ENCODE assay signal across 2 cellular contexts in the genomic region with DNA sequence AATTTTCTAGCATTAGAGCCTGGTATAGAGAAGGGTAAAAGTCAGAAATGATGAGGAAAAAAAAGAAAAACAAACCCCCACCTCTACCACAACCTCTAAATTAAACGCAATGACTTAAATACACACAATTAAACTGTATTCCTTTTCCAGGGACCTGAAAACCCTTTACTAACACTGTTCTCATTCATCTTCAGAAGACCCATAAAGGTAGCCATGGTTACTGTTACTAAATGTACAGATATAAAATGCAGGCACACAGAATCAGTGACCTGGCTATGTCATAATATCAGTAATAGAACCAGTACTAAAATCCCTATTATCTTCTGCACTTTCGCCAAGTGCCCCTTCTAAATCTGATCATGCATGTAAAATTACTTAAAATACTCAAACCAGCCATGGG.
TF ChIP-seq lines count a peak whose summit lies in the region.

No MANE protein-coding gene starts in this region.

TF ChIP-seq in A549, 52 proteins besides CTCF, POLR2A, EP300 and RAD21:
- TF ChIP-seq KDM5A (IDR thresholded peaks at IDR 0.05) = no peak
- TF ChIP-seq, protein P1, sequence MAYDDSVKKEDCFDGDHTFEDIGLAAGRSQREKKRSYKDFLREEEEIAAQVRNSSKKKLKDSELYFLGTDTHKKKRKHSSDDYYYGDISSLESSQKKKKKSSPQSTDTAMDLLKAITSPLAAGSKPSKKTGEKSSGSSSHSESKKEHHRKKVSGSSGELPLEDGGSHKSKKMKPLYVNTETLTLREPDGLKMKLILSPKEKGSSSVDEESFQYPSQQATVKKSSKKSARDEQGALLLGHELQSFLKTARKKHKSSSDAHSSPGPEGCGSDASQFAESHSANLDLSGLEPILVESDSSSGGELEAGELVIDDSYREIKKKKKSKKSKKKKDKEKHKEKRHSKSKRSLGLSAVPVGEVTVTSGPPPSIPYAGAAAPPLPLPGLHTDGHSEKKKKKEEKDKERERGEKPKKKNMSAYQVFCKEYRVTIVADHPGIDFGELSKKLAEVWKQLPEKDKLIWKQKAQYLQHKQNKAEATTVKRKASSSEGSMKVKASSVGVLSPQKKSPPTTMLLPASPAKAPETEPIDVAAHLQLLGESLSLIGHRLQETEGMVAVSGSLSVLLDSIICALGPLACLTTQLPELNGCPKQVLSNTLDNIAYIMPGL (CRISPR knock-in tag; IDR thresholded peaks at IDR 0.05; ENCODE audit: borderline replicate concordance) = no peak
- TF ChIP-seq SREBF2 (IDR thresholded peaks at IDR 0.05) = no peak
- no peak for TF ChIP-seq TFCP2L1 (CRISPR knock-in tag; IDR thresholded peaks at IDR 0.05)
- TF ChIP-seq RARB (CRISPR knock-in tag; IDR thresholded peaks at IDR 0.05) = no peak
- no peak for TF ChIP-seq CHD2 (IDR thresholded peaks at IDR 0.05; ENCODE audit: low read length, partially characterized antibody)
- no peak for TF ChIP-seq NR3C1 (IDR thresholded peaks at IDR 0.05)
- TF ChIP-seq CBX2 (IDR thresholded peaks at IDR 0.05; ENCODE audit: borderline replicate concordance, low read depth) = no peak
- TF ChIP-seq HOXA7 (CRISPR knock-in tag; IDR thresholded peaks at IDR 0.05) = no peak
- TF ChIP-seq POLR2AphosphoS2 (conservative IDR thresholded peaks at IDR 0.05; ENCODE audit: low read length) = no peak
- TF ChIP-seq KDM1A (IDR thresholded peaks at IDR 0.05; ENCODE audit: low read depth) = no peak
- TF ChIP-seq HDAC2 (IDR thresholded peaks at IDR 0.05) = no peak
- TF ChIP-seq, protein P2, sequence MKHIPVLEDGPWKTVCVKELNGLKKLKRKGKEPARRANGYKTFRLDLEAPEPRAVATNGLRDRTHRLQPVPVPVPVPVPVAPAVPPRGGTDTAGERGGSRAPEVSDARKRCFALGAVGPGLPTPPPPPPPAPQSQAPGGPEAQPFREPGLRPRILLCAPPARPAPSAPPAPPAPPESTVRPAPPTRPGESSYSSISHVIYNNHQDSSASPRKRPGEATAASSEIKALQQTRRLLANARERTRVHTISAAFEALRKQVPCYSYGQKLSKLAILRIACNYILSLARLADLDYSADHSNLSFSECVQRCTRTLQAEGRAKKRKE (CRISPR knock-in tag; IDR thresholded peaks at IDR 0.05; ENCODE audit: low read depth) = no peak
- no peak for TF ChIP-seq MAFK (IDR thresholded peaks at IDR 0.05; ENCODE audit: partially characterized antibody)

TF ChIP-seq in HCT116, 20 proteins besides CTCF, POLR2A, EP300 and RAD21:
- TF ChIP-seq, protein P3, sequence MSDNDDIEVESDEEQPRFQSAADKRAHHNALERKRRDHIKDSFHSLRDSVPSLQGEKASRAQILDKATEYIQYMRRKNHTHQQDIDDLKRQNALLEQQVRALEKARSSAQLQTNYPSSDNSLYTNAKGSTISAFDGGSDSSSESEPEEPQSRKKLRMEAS (IDR thresholded peaks at IDR 0.05) = no peak
- no peak for TF ChIP-seq POLR2AphosphoS5 (IDR thresholded peaks at IDR 0.05; ENCODE audit: low read depth, low read length)
- no peak for TF ChIP-seq EZH2phosphoT487 (IDR thresholded peaks at IDR 0.05; ENCODE audit: borderline replicate concordance)
- no peak for TF ChIP-seq CEBPB (IDR thresholded peaks at IDR 0.05; ENCODE audit: low read depth)
- no peak for TF ChIP-seq ZFX (IDR thresholded peaks at IDR 0.05)
- TF ChIP-seq JUND (IDR thresholded peaks at IDR 0.05) = no peak
- TF ChIP-seq SP1 (IDR thresholded peaks at IDR 0.05; ENCODE audit: low read depth) = no peak
- no peak for TF ChIP-seq SRF (IDR thresholded peaks at IDR 0.05; ENCODE audit: low read depth)
- TF ChIP-seq ELF1 (IDR thresholded peaks at IDR 0.05; ENCODE audit: borderline replicate concordance, low read depth) = no peak
- no peak for TF ChIP-seq TCF7L2 (IDR thresholded peaks at IDR 0.05; ENCODE audit: borderline replicate concordance, extremely low read depth, insufficient read depth, insufficient read length)
- TF ChIP-seq, protein P4, sequence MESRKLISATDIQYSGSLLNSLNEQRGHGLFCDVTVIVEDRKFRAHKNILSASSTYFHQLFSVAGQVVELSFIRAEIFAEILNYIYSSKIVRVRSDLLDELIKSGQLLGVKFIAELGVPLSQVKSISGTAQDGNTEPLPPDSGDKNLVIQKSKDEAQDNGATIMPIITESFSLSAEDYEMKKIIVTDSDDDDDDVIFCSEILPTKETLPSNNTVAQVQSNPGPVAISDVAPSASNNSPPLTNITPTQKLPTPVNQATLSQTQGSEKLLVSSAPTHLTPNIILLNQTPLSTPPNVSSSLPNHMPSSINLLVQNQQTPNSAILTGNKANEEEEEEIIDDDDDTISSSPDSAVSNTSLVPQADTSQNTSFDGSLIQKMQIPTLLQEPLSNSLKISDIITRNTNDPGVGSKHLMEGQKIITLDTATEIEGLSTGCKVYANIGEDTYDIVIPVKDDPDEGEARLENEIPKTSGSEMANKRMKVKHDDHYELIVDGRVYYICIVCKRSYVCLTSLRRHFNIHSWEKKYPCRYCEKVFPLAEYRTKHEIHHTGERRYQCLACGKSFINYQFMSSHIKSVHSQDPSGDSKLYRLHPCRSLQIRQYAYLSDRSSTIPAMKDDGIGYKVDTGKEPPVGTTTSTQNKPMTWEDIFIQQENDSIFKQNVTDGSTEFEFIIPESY (IDR thresholded peaks at IDR 0.05; ENCODE audit: extremely low read depth, insufficient replicate concordance, low read length) = no peak
- no peak for TF ChIP-seq ZNF274 (IDR thresholded peaks at IDR 0.05; ENCODE audit: low read depth, low read length)
- TF ChIP-seq SIN3A (IDR thresholded peaks at IDR 0.05; ENCODE audit: low read depth) = no peak
- TF ChIP-seq, protein P5, sequence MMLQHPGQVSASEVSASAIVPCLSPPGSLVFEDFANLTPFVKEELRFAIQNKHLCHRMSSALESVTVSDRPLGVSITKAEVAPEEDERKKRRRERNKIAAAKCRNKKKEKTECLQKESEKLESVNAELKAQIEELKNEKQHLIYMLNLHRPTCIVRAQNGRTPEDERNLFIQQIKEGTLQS (IDR thresholded peaks at IDR 0.05) = no peak
- TF ChIP-seq FOSL1 (IDR thresholded peaks at IDR 0.05; ENCODE audit: low read depth) = no peak
- no peak for TF ChIP-seq CBX3 (IDR thresholded peaks at IDR 0.05; ENCODE audit: low read depth)
- no peak for TF ChIP-seq YY1 (IDR thresholded peaks at IDR 0.05; ENCODE audit: extremely low read depth, insufficient replicate concordance, low read depth, low read length)
